Comparison of ENCODE assay signal across 1 cellular context in genomic region chr16:88451586-88452484, GRCh38.
TF ChIP-seq lines count a peak whose summit lies in the region.

No MANE protein-coding gene starts in this region.

TF ChIP-seq in K562, 482 proteins besides CTCF, POLR2A, EP300 and RAD21 (continued from another document):
- TF ChIP-seq ZNF3 (CRISPR knock-in tag; IDR thresholded peaks at IDR 0.05) (no peak), DPF2 (IDR thresholded peaks at IDR 0.05) (peak; percentile 45), TAL1 (IDR thresholded peaks at IDR 0.05) (no peak), ATF1 (CRISPR knock-in tag; IDR thresholded peaks at IDR 0.05) (no peak), ATF1 (tag; IDR thresholded peaks at IDR 0.05) (peak; percentile 33; the same call in 1 of the 2 replicates), STAT5A (IDR thresholded peaks at IDR 0.05; ENCODE audit: borderline replicate concordance, low read length) (no peak)
